14 cellular contexts compared by ENCODE assay signal in genomic region chr3:150917941-150918340, GRCh38. TPM values are rescaled to one million over a fixed set of nuclear protein-coding genes. Genes with fewer than 3 reads are reported as not detected.
"Had no signal": no experiment of that assay in that cellular context is flagged by ENCODE, and none has a peak within 500 bp of the region (broad histone marks: within the 10 kb centered on the region; RNA-seq: fewer than 3 reads in every experiment).

No MANE protein-coding gene starts in this region.

- H3K27me3 ChIP-seq: cardiac muscle cell, gastroesophageal sphincter, neutrophil, pancreas, testis had no signal

- H3K4me1 ChIP-seq: pancreas, testis had no signal

- H3K36me3 ChIP-seq: cardiac muscle cell, gastroesophageal sphincter, heart right ventricle, neutrophil, pancreas, WERI-Rb-1 had no signal

- H3K27ac ChIP-seq: cardiac muscle cell, gastroesophageal sphincter, heart right ventricle, neutrophil, pancreas, testis, WERI-Rb-1 had no signal

- DNase-seq: activated CD4-positive, alpha-beta T cell treated with anti-CD3 and anti-CD28 coated beads, Interleukin-2, amount 50 U/mL, for 4 hours; activated gamma-delta T cell; effector CD8-positive, alpha-beta T cell; heart right ventricle; mesenchymal stem cell; naive thymus-derived CD4-positive, alpha-beta T cell; pancreas; stimulated activated CD4-positive, alpha-beta T cell treated with anti-CD3 and anti-CD28 coated beads, Interleukin-4, amount 100 ng/mL, for 24 hours; testis; WERI-Rb-1 had no signal

- H3K4me2 ChIP-seq: smooth muscle cell had no signal

- H3K4me3 ChIP-seq: cardiac muscle cell, gastroesophageal sphincter, heart right ventricle, pancreas, smooth muscle cell, testis had no signal

RNA-seq across cellular contexts. Expression of gene MINDY4B, which starts 12.7 kb away (rescaled TPM):
- polyA plus RNA-seq: cardiac muscle cell; heart right ventricle; naive thymus-derived CD4-positive, alpha-beta T cell; pancreas; smooth muscle cell had no signal

RNA-seq across cellular contexts. Expression of gene CLRN1, which starts 54.6 kb away (rescaled TPM):
- polyA plus RNA-seq: cardiac muscle cell; heart right ventricle; naive thymus-derived CD4-positive, alpha-beta T cell; pancreas; smooth muscle cell had no signal
